Comparison of ENCODE assay signal across 8 cellular contexts in genomic region chr2:30252723-30253688, GRCh38. TPM values are rescaled to one million over a fixed set of nuclear protein-coding genes. Genes with fewer than 3 reads are reported as not detected.
DNase-seq lines count a peak whose midpoint lies in the region; ATAC-seq and TF ChIP-seq lines count a peak whose summit lies in the region.

No MANE protein-coding gene starts in this region.

- no peak for TF ChIP-seq CTCF in brain (conservative IDR thresholded peaks at IDR 0.05)
- no peak for TF ChIP-seq CTCF in left lung (IDR thresholded peaks at IDR 0.05)
- TF ChIP-seq CTCF in endothelial cell (IDR thresholded peaks at IDR 0.05; ENCODE audit: unreplicated experiment) = no peak

- peaks cover 97 to 98% (median 98%) of the 10 kb centered on the region in 3 donors for H3K4me1 Mint-ChIP-seq in T-cell
- H3K4me1 Mint-ChIP-seq in brain = peaks cover 52% of the 10 kb centered on the region
- H3K4me1 Mint-ChIP-seq in endothelial cell (ENCODE audit: unreplicated experiment) = peaks cover 55% of the 10 kb centered on the region

- H3K27ac Mint-ChIP-seq in T-cell = peak overlapping the region; percentile 88 to 99
- H3K27ac Mint-ChIP-seq in brain = peak overlapping the region in 4 of 5 experiments; percentile 70 to 92 (median 85)
- H3K27ac Mint-ChIP-seq in endothelial cell (ENCODE audit: unreplicated experiment) = no peak overlapping the region

- CTCF ChIA-PET in T-cell (lab: Charles Lee) = interaction anchor here (0.7 to 1.8 kb wide), 9 partner anchors 8 to 477 kb away, joined by 3 to 5 read pairs (median 3); no protein-coding TSS in a partner anchor

- no peak for TF ChIP-seq POLR2A in GM18505 (IDR thresholded peaks at IDR 0.05; ENCODE audit: borderline replicate concordance, extremely low read depth, insufficient read depth, insufficient read length)

- H3K27me3 Mint-ChIP-seq in T-cell (no peaks in the 10 kb centered on the region), brain (peaks cover 4% of the 10 kb centered on the region), endothelial cell (ENCODE audit: unreplicated experiment) (peaks cover 6% of the 10 kb centered on the region)

- peaks cover 32 to 39% of the 10 kb centered on the region in 2 donors for H3K4me1 ChIP-seq in left lung

- H3K36me3 ChIP-seq in left lung = peaks cover 3 to 7% of the 10 kb centered on the region in 2 donors

- POLR2A ChIA-PET in T-cell (lab: Charles Lee) = interaction anchor here (0.5 to 1.3 kb wide), 7 partner anchors 15 to 1862 kb away, joined by 3 to 6 read pairs (median 5); no protein-coding TSS in a partner anchor

- DNase-seq in GDM1 (lab: John Stamatoyannopoulos, UW) (peak; percentile 25), T-cell (peak in 1 of 34 experiments; percentile 53), left lung (peak in 1 of 2 donors; percentile 69), NCI-H2196 treated with DMSO at 0.1 percent for 48 hours (lab: John Stamatoyannopoulos, UW; ENCODE audit: unreplicated experiment) (no peak), endothelial cell (ENCODE audit: low spot score) (no peak)
- peak; percentile 45 to 67 (median 66) for DNase-seq in stimulated activated CD4-positive, alpha-beta T cell treated with anti-CD3 and anti-CD28 coated beads, TNF-alpha, amount 100 ng/mL, for 24 hours (ENCODE audit: low read depth in 3 of 3)

- peak overlapping the region; percentile 49 to 61 for H3K27ac ChIP-seq in left lung

- H3K9me3 ChIP-seq in left lung = no peaks in the 10 kb centered on the region

- peak overlapping the region; percentile 24 to 78 (median 62) for H3K4me3 Mint-ChIP-seq in T-cell
- H3K4me3 Mint-ChIP-seq in brain = peak overlapping the region in 1 of 5 experiments; percentile 28
- no peak overlapping the region for H3K4me3 Mint-ChIP-seq in endothelial cell (ENCODE audit: unreplicated experiment)

- no peaks in the 10 kb centered on the region for H3K27me3 ChIP-seq in left lung

- H3K36me3 Mint-ChIP-seq in T-cell (peaks cover 52% of the 10 kb centered on the region), brain (peaks cover 50% of the 10 kb centered on the region), endothelial cell (ENCODE audit: low read depth, unreplicated experiment) (peaks cover 22% of the 10 kb centered on the region)

- ATAC-seq in T-cell (replicated peaks in 1 of 4) (peak; percentile 39 to 52 (median 44)), left lung (peak; percentile 81), GM18505 (IDR thresholded peaks at IDR 0.05; ENCODE audit: unreplicated experiment) (no peak)

- H3K4me3 ChIP-seq in left lung = no peak overlapping the region

- H3K9me3 Mint-ChIP-seq in T-cell (no peaks in the 10 kb centered on the region), brain (no peaks in the 10 kb centered on the region), endothelial cell (ENCODE audit: unreplicated experiment) (no peaks in the 10 kb centered on the region)

- intact Hi-C loops in left lung (cut with DNase I) = no loop called here

RNA-seq across cellular contexts. Expression of gene LBH, which starts 21.7 kb away (rescaled TPM):
- total RNA-seq in T-cell = 100 to 1,000 TPM; 209 to 386 (median 323) TPM
- 28.5 TPM for polyA plus RNA-seq in brain (ENCODE audit: insufficient read depth, low read depth, low replicate concordance)
- total RNA-seq in left lung = 100 to 1,000 TPM; 119 to 256 TPM
- total RNA-seq in endothelial cell (ENCODE audit: unreplicated experiment) = 137 TPM

Comparison
In these comparisons a context has a peak if more than half of its experiments do, and no peak if none do; other contexts are left out.
1. DNase-seq: peak in GDM1 (single experiment) and stimulated activated CD4-positive, alpha-beta T cell treated with anti-CD3 and anti-CD28 coated beads, TNF-alpha, amount 100 ng/mL, for 24 hours (3 of 3); none in NCI-H2196 treated with DMSO at 0.1 percent for 48 hours (single experiment) and endothelial cell (single experiment).